11 cellular contexts compared by ENCODE assay signal in the genomic region with DNA sequence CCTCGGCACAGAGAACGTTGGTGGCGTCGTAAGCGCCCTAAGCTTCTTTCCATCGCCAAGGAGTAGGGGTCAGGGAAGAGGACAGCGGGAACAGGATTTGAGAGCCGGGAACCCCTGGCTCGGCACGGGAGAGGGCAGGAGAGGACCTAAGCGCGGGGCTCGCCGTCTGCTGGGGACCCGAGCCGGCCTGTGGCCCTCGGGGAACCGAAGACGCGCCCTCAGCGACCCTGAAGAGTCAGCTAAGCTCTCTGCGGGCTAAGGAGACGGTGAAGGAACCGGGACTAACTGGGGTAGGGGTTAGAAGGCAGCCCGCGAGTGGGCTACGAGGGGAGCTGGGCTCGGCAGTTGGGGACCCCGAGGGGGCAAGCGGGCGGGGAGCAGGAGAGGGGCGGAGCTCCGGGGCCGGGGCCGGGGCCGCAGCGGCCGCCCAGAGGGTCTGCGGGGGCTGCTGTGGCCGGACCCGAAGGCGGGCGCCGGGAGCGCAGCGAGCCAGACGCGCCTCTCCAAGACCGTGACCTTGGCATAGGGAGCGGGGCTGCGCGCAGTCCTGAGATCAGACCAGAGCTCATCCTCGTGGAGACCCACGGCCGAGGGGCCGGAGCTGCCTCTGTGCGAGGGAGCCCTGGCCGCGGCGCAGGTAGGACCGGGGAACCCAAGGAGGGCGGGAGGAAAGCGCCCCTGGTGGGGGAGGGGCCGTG. TPM values are rescaled to one million over a fixed set of nuclear protein-coding genes. Genes with fewer than 3 reads are reported as not detected.
A peak's percentile ranks its signal among the peaks of the same experiment; 100 is the strongest.
DNase-seq lines count a peak whose midpoint lies in the region; ATAC-seq and TF ChIP-seq lines count a peak whose summit lies in the region.
"Had no signal": no experiment of that assay in that cellular context is flagged by ENCODE, and none has a peak within 500 bp of the region (broad histone marks: within the 10 kb centered on the region; RNA-seq: fewer than 3 reads in every experiment).

No MANE protein-coding gene starts in this region.

- no peak overlapping the region for H3K27ac Mint-ChIP-seq in immature natural killer cell

- no peaks in the 10 kb centered on the region for H3K36me3 Mint-ChIP-seq in immature natural killer cell

- H3K4me3 ChIP-seq in Panc1 (ENCODE audit: low read depth in 2 of 2, low read length in 2 of 2) (peak overlapping the region; percentile 2 to 29; a peak in 2 of 4 replicates), esophagus muscularis mucosa (peak overlapping the region in 3 of 4 donors; percentile 21 to 36 (median 23)), neuron (ENCODE audit: low read length) (no peak overlapping the region), MG63 (no peak overlapping the region)

- 1% methylated on average over 29 of the region's 64 CpGs for WGBS in esophagus muscularis mucosa

- H3K36me3 ChIP-seq in Panc1 (ENCODE audit: control insufficient read depth, insufficient read depth, low read length), result no peaks in the 10 kb centered on the region
- H3K36me3 ChIP-seq in esophagus muscularis mucosa, result no peaks in the 10 kb centered on the region
- no peaks in the 10 kb centered on the region for H3K36me3 ChIP-seq in neuron (ENCODE audit: insufficient read depth, low read length)
- no peaks in the 10 kb centered on the region for H3K36me3 ChIP-seq in MG63

- CTCF ChIA-PET in GM10248 (lab: Yijun Ruan, JAX), result interaction anchor here (0.6 to 1.5 kb wide), 5 partner anchors 11 to 155 kb away, joined by 3 read pairs; no protein-coding TSS in a partner anchor
- CTCF ChIA-PET in Panc1 (lab: Charles Lee), result interaction anchor here (0.6 kb wide), 1 partner anchor 1458 kb away, joined by 3 read pairs; no protein-coding TSS in a partner anchor

- no peak overlapping the region for H3K27ac ChIP-seq in Panc1 (ENCODE audit: low read length)
- H3K27ac ChIP-seq in esophagus muscularis mucosa (replicated peaks in 1 of 4), result no peak overlapping the region

- intact Hi-C loops in Panc1 (cut with micrococcal nuclease; ENCODE audit: unreplicated experiment) (no loop called here), esophagus muscularis mucosa (cut with DNase I) (no loop called here)

- H2AFZ ChIP-seq in neuron (ENCODE audit: low read depth, low read length), result peak overlapping the region; percentile 41

- no peaks in the 10 kb centered on the region for H3K4me1 Mint-ChIP-seq in immature natural killer cell

- peaks cover 10 to 36% (median 16%) of the 10 kb centered on the region in 3 donors for H3K27me3 Mint-ChIP-seq in immature natural killer cell (ENCODE audit: low read depth in 3 of 3)

- H3K9me3 ChIP-seq in Panc1 (ENCODE audit: control insufficient read depth, insufficient read depth, low read depth, low read length) (no peaks in the 10 kb centered on the region), esophagus muscularis mucosa (no peaks in the 10 kb centered on the region), neuron (ENCODE audit: low read length) (no peaks in the 10 kb centered on the region), MG63 (no peaks in the 10 kb centered on the region)

- H3K9me3 Mint-ChIP-seq in immature natural killer cell, result peaks cover 0 to 2% (median 0%) of the 10 kb centered on the region in 6 donors

- in situ Hi-C loops in Panc1 (cut with HindIII; ENCODE audit: low pct_unique_long_range_greater_than_20kb, low sequenced_read_pairs), result no loop called here

- H3K4me3 Mint-ChIP-seq in immature natural killer cell, result peak overlapping the region in 1 of 5 donors; percentile 29

- ATAC-seq in Panc1, result peak; percentile 71

- no TSS peak for BruUV-seq in Panc1 (replicated peaks; lab: Mats Ljungman, UMichigan)

- no peak for TF ChIP-seq EP300 in esophagus muscularis mucosa (IDR thresholded peaks at IDR 0.05)

- peak; percentile 30 for DNase-seq in GM10248 (ENCODE audit: extremely low spot score)
- no peak for DNase-seq in Panc1 (ENCODE audit: low read depth, low spot score)
- DNase-seq in esophagus muscularis mucosa (ENCODE audit: extremely low spot score), result no peak
- no peak for DNase-seq in epidermal melanocyte (ENCODE audit: insufficient read length, low spot score)
- no peak for DNase-seq in MG63
- no peak for DNase-seq in immature natural killer cell
- DNase-seq in putamen (ENCODE audit: low spot score), result no peak
- DNase-seq: activated CD4-positive, CD25-positive, alpha-beta regulatory T cell treated with anti-CD3 and anti-CD28 coated beads, Interleukin-2, amount 50 U/mL, for 72 hours; NCI-H510A had no signal

- POLR2A ChIA-PET in GM10248 (lab: Yijun Ruan, JAX) (no interaction called here), Panc1 (lab: Charles Lee) (interaction anchor here (0.7 kb wide), 1 partner anchor 29 kb away, joined by 4 read pairs; no protein-coding TSS in a partner anchor)

- H3K27me3 ChIP-seq in Panc1 (ENCODE audit: control insufficient read depth, insufficient read depth, low read length) (peaks cover 59% of the 10 kb centered on the region), esophagus muscularis mucosa (peaks cover 0 to 38% (median 17%) of the 10 kb centered on the region in 4 donors), neuron (ENCODE audit: insufficient read depth, low read length) (peaks cover 65% of the 10 kb centered on the region), MG63 (peaks cover 62% of the 10 kb centered on the region)

- TF ChIP-seq POLR2A in esophagus muscularis mucosa (IDR thresholded peaks at IDR 0.05; ENCODE audit: low read depth), result no peak

- no peaks in the 10 kb centered on the region for H3K4me1 ChIP-seq in Panc1 (ENCODE audit: control insufficient read depth, insufficient read depth, low read length)
- peaks cover 0 to 14% (median 12%) of the 10 kb centered on the region in 4 donors for H3K4me1 ChIP-seq in esophagus muscularis mucosa
- peaks cover 3% of the 10 kb centered on the region for H3K4me1 ChIP-seq in neuron (ENCODE audit: insufficient read depth, low read length)

- TF ChIP-seq CTCF in GM10248 (IDR thresholded peaks at IDR 0.05; ENCODE audit: control extremely low read depth, extremely low read depth, low read depth, missing control alignments), result no peak
- no peak for TF ChIP-seq CTCF in Panc1 (IDR thresholded peaks at IDR 0.05)
- TF ChIP-seq CTCF in esophagus muscularis mucosa (IDR thresholded peaks at IDR 0.05), result no peak

RNA-seq across cellular contexts. Expression of a gene that starts 0.6 kb away (rescaled TPM):
- total RNA-seq in Panc1 (2021; ENCODE audit: unreplicated experiment) (not detected), esophagus muscularis mucosa (under 1 TPM in 2 of 4 donors, not detected in 2; under 0.01 to 0.19 TPM)
- not detected for polyA plus RNA-seq in Panc1 (2012; ENCODE audit: insufficient read length)
- total RNA-seq in MG63 (2014; rRNA removed; shearing (Covaris generic); ENCODE audit: low replicate concordance), result not detected in 2 replicates
- polyA plus RNA-seq in immature natural killer cell, result not detected
- total RNA-seq: dermis microvascular lymphatic vessel endothelial cell had no signal

Comparison
In these comparisons a context has a peak if more than half of its experiments do, and no peak if none do; other contexts are left out.
1. H3K4me3 ChIP-seq: peak in Panc1 (2 of 2) and esophagus muscularis mucosa (3 of 4); none in neuron (single experiment) and MG63 (single experiment).